In genomic region chr22:45318168-45318557, GRCh38 we compare ENCODE assay signal across 9 cellular contexts. TPM values are rescaled to one million over a fixed set of nuclear protein-coding genes. Genes with fewer than 3 reads are reported as not detected.
DNase-seq lines count a peak whose midpoint lies in the region; ATAC-seq and TF ChIP-seq lines count a peak whose summit lies in the region.
"Had no signal": no experiment of that assay in that cellular context is flagged by ENCODE, and none has a peak within 500 bp of the region (broad histone marks: within the 10 kb centered on the region; RNA-seq: fewer than 3 reads in every experiment).

No MANE protein-coding gene starts in this region.

- ATAC-seq in upper lobe of right lung (peak; percentile 52), GM18519 (IDR thresholded peaks at IDR 0.05; ENCODE audit: low FRiP score, unreplicated experiment) (no peak)

- H3K4me3 ChIP-seq in HL-60 (replicated peaks; ENCODE audit: insufficient read depth, low read length), result 0 out of 2 replicates have a peak overlapping the region, but pooled peaks have one; percentile 2
- H3K4me3 ChIP-seq in cardiac muscle cell, result no peak overlapping the region
- H3K4me3 ChIP-seq in upper lobe of right lung, result no peak overlapping the region

- no peaks in the 10 kb centered on the region for H3K27me3 Mint-ChIP-seq in activated naive CD8-positive, alpha-beta T cell treated with anti-CD3 and anti-CD28 coated beads for 36 hours

- TF ChIP-seq CTCF in GM13976 (IDR thresholded peaks at IDR 0.05; ENCODE audit: borderline replicate concordance, control extremely low read depth, extremely low read depth, insufficient read depth, missing control alignments), result no peak
- TF ChIP-seq CTCF in HL-60 (IDR thresholded peaks at IDR 0.05; ENCODE audit: insufficient read depth, low read length), result no peak
- no peak for TF ChIP-seq CTCF in cardiac muscle cell (IDR thresholded peaks at IDR 0.05; ENCODE audit: low read depth, low read length)
- TF ChIP-seq CTCF in upper lobe of right lung (IDR thresholded peaks at IDR 0.05), result no peak

- no peaks in the 10 kb centered on the region for H3K9me3 Mint-ChIP-seq in activated naive CD8-positive, alpha-beta T cell treated with anti-CD3 and anti-CD28 coated beads for 36 hours

- H3K9me3 ChIP-seq in cardiac muscle cell (ENCODE audit: low read depth) (no peaks in the 10 kb centered on the region), upper lobe of right lung (no peaks in the 10 kb centered on the region)

- DNase-seq in GM13976 (ENCODE audit: low spot score), result peak; percentile 86
- peak; percentile 38 to 76 for DNase-seq in HL-60 (ENCODE audit: low read depth in 1 of 2, low spot score in 1 of 2)
- DNase-seq in SHP77 treated with DMSO at 0.1 percent for 48 hours (lab: John Stamatoyannopoulos, UW), result peak; percentile 71
- DNase-seq in activated naive CD8-positive, alpha-beta T cell treated with anti-CD3 and anti-CD28 coated beads for 36 hours, result peak; percentile 84
- peak; percentile 44 to 97 for DNase-seq in cardiac muscle cell (ENCODE audit: low read depth in 1 of 2, low spot score in 1 of 2)
- peak; percentile 79 for DNase-seq in putamen (ENCODE audit: low spot score)
- peak; percentile 74 for DNase-seq in upper lobe of right lung

- H3K36me3 ChIP-seq in cardiac muscle cell (peaks cover 4% of the 10 kb centered on the region), upper lobe of right lung (peaks cover 10% of the 10 kb centered on the region)

- in situ Hi-C loops in GM13976 (cut with MboI; ENCODE audit: low sequenced_read_pairs, unreplicated experiment), result no loop called here

- H3K4me1 ChIP-seq in cardiac muscle cell (ENCODE audit: low read depth) (peaks cover 57% of the 10 kb centered on the region), upper lobe of right lung (peaks cover 36% of the 10 kb centered on the region)

- no peaks in the 10 kb centered on the region for H3K36me3 Mint-ChIP-seq in activated naive CD8-positive, alpha-beta T cell treated with anti-CD3 and anti-CD28 coated beads for 36 hours

- H3K27me3 ChIP-seq in HL-60 (ENCODE audit: insufficient read depth, poor library complexity, severe bottlenecking) (no peaks in the 10 kb centered on the region), cardiac muscle cell (no peaks in the 10 kb centered on the region), upper lobe of right lung (no peaks in the 10 kb centered on the region)

- H3K27ac ChIP-seq in HL-60 (replicated peaks) (peak overlapping the region; percentile 64), cardiac muscle cell (peak overlapping the region; percentile 82), upper lobe of right lung (peak overlapping the region; percentile 70)

- intact Hi-C loops in upper lobe of right lung (cut with DNase I), result no loop called here

- peak overlapping the region; percentile 96 for H3K27ac Mint-ChIP-seq in activated naive CD8-positive, alpha-beta T cell treated with anti-CD3 and anti-CD28 coated beads for 36 hours

- H3K4me1 Mint-ChIP-seq in activated naive CD8-positive, alpha-beta T cell treated with anti-CD3 and anti-CD28 coated beads for 36 hours, result peaks cover 67% of the 10 kb centered on the region

- peak overlapping the region; percentile 76 for H3K4me3 Mint-ChIP-seq in activated naive CD8-positive, alpha-beta T cell treated with anti-CD3 and anti-CD28 coated beads for 36 hours

RNA-seq across cellular contexts. Expression of gene FAM118A, which starts 8.4 kb away (rescaled TPM):
- total RNA-seq in activated naive CD8-positive, alpha-beta T cell treated with anti-CD3 and anti-CD28 coated beads for 36 hours, result 10 to 100 TPM; 25.4 to 26.4 TPM
- total RNA-seq in cardiac muscle cell, result 104 and 240 TPM in 2 replicates
- 227 and 323 TPM in 2 replicates for polyA plus RNA-seq in cardiac muscle cell
- 20.6 TPM for total RNA-seq in upper lobe of right lung

RNA-seq across cellular contexts. Expression of gene UPK3A, which starts 33.4 kb away (rescaled TPM):
- total RNA-seq in activated naive CD8-positive, alpha-beta T cell treated with anti-CD3 and anti-CD28 coated beads for 36 hours, result not detected
- total RNA-seq in cardiac muscle cell (0.21 TPM in 1 of 2 replicates, not detected in the other), upper lobe of right lung (not detected)
- polyA plus RNA-seq in cardiac muscle cell, result 0.45 TPM in 1 of 2 replicates, not detected in the other
- total RNA-seq: renal cortical epithelial cell had no signal
